ENCODE assay signal across 1 cellular context in genomic region chr21:39650306-39650705, GRCh38.
TF ChIP-seq lines count a peak whose summit lies in the region.

No MANE protein-coding gene starts in this region.

TF ChIP-seq in IMR-90, 13 proteins besides CTCF, POLR2A, EP300 and RAD21 (continued from another document):
- no peak for TF ChIP-seq FOS (IDR thresholded peaks at IDR 0.05; ENCODE audit: low read depth, low read length)
- no peak for TF ChIP-seq MAZ (IDR thresholded peaks at IDR 0.05; ENCODE audit: borderline replicate concordance, low read depth, low read length)
- no peak for TF ChIP-seq RFX5 (IDR thresholded peaks at IDR 0.05; ENCODE audit: low read depth, low read length)
- TF ChIP-seq ELK1 (IDR thresholded peaks at IDR 0.05; ENCODE audit: borderline replicate concordance, low read depth, low read length), result no peak
- no peak for TF ChIP-seq RCOR1 (IDR thresholded peaks at IDR 0.05; ENCODE audit: insufficient replicate concordance, low read length)
- no peak for TF ChIP-seq SMC3 (IDR thresholded peaks at IDR 0.05; ENCODE audit: low read depth, low read length)
- no peak for TF ChIP-seq MAFK (IDR thresholded peaks at IDR 0.05; ENCODE audit: low read depth, low read length)
- no peak for TF ChIP-seq BHLHE40 (IDR thresholded peaks at IDR 0.05; ENCODE audit: low read depth, low read length)
- TF ChIP-seq CEBPB (IDR thresholded peaks at IDR 0.05; ENCODE audit: low read depth, low read length), result no peak
- TF ChIP-seq USF2 (IDR thresholded peaks at IDR 0.05; ENCODE audit: low read depth, low read length), result no peak
- no peak for TF ChIP-seq MXI1 (IDR thresholded peaks at IDR 0.05; ENCODE audit: borderline replicate concordance, low read depth, low read length)
